In the genomic region with DNA sequence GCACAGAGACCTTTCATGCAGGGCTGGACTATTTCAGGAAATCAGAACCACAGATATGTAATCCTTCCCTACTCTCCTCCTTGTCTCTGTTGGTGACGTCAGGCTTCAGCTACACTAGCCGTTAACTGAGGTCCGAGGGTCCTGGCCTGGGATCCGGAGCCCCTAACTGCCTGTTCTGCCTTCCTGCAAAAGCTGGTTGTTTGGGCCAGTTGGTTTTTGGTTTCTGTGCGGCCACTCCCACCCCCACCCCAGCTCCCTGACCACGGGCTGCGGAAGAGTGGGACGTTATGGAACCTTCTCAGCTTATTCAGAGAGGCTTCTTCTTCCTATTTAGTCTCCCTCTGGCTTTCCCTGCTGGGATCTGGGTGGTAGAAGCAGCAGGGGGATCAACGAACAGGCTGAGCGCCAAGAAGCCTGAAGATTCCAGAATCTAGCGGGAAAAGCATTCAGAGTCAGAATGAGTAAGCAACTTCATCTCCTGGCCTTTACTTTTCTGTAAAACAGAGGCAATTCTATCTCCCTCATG, we compare ENCODE assay signal across 1 cellular context.
TF ChIP-seq lines count a peak whose summit lies in the region.

No MANE protein-coding gene starts in this region.

TF ChIP-seq in K562, 482 proteins besides CTCF, POLR2A, EP300 and RAD21 (continued from another document and continues in another):
- TF ChIP-seq, protein P1, sequence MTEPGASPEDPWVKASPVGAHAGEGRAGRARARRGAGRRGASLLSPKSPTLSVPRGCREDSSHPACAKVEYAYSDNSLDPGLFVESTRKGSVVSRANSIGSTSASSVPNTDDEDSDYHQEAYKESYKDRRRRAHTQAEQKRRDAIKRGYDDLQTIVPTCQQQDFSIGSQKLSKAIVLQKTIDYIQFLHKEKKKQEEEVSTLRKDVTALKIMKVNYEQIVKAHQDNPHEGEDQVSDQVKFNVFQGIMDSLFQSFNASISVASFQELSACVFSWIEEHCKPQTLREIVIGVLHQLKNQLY (CRISPR knock-in tag; conservative IDR thresholded peaks at IDR 0.05) = no peak
- TF ChIP-seq PHTF2 (CRISPR knock-in tag; IDR thresholded peaks at IDR 0.05) (no peak), MXI1 (IDR thresholded peaks at IDR 0.05; ENCODE audit: low read depth, low read length) (no peak), ZC3H11A (IDR thresholded peaks at IDR 0.05; ENCODE audit: low read depth, low read length) (no peak), BHLHE40 (IDR thresholded peaks at IDR 0.05; ENCODE audit: low read length) (0 out of 2 replicates have a peak, but pooled peaks have one; percentile 6), YY1 (IDR thresholded peaks at IDR 0.05; ENCODE audit: borderline replicate concordance in 1 of 3, control insufficient read depth in 1 of 3, extremely low read depth in 1 of 3, insufficient read depth in 3 of 3, insufficient read length in 1 of 3, insufficient replicate concordance in 2 of 3, low read depth in 1 of 3, low read length in 2 of 3) (peak in 1 of 3 experiments; percentile 11), RBM25 (IDR thresholded peaks at IDR 0.05; ENCODE audit: low read depth, low read length, severe bottlenecking) (no peak), HNRNPLL (IDR thresholded peaks at IDR 0.05; ENCODE audit: low read depth, low read length, poor library complexity, severe bottlenecking) (no peak), SMAD4 (CRISPR knock-in tag; conservative IDR thresholded peaks at IDR 0.05) (no peak), SAFB2 (IDR thresholded peaks at IDR 0.05; ENCODE audit: borderline replicate concordance, low read depth, low read length, severe bottlenecking) (no peak), ZNF57 (CRISPR knock-in tag; IDR thresholded peaks at IDR 0.05) (no peak), PTBP1 (IDR thresholded peaks at IDR 0.05; ENCODE audit: low read depth, low read length) (no peak), ZC3H4 (CRISPR knock-in tag; IDR thresholded peaks at IDR 0.05; ENCODE audit: borderline replicate concordance) (no peak), ATF7 (IDR thresholded peaks at IDR 0.05) (peak; percentile 69), POU5F1 (IDR thresholded peaks at IDR 0.05; ENCODE audit: borderline replicate concordance, low read depth, low read length, partially characterized antibody) (no peak), CBX5 (IDR thresholded peaks at IDR 0.05; ENCODE audit: borderline replicate concordance, low read depth) (no peak), PRDM10 (IDR thresholded peaks at IDR 0.05; ENCODE audit: partially characterized antibody) (no peak), L3MBTL2 (IDR thresholded peaks at IDR 0.05) (peak; percentile 50; the same call in 1 of the 2 replicates), CSDE1 (IDR thresholded peaks at IDR 0.05) (no peak), SP2 (IDR thresholded peaks at IDR 0.05; ENCODE audit: extremely low read depth, low read depth, low read length, poor library complexity, severe bottlenecking) (no peak), SUPT5H (IDR thresholded peaks at IDR 0.05) (no peak), CLOCK (CRISPR knock-in tag; IDR thresholded peaks at IDR 0.05; ENCODE audit: borderline replicate concordance) (no peak), TRIM28 (IDR thresholded peaks at IDR 0.05) (no peak), CEBPB (tag; IDR thresholded peaks at IDR 0.05) (no peak), HNRNPUL1 (IDR thresholded peaks at IDR 0.05; ENCODE audit: low read length) (no peak), ZNF121 (CRISPR knock-in tag; conservative IDR thresholded peaks at IDR 0.05) (no peak), STAG1 (CRISPR knock-in tag; IDR thresholded peaks at IDR 0.05; ENCODE audit: borderline replicate concordance) (no peak), CBX8 (IDR thresholded peaks at IDR 0.05; ENCODE audit: borderline replicate concordance, extremely low read depth, low read depth, low read length, poor library complexity, severe bottlenecking) (no peak), HNRNPL (IDR thresholded peaks at IDR 0.05; ENCODE audit: low read depth, low read length) (no peak), NFE2L1 (tag; IDR thresholded peaks at IDR 0.05; ENCODE audit: borderline replicate concordance, low read depth) (0 out of 2 replicates have a peak, but pooled peaks have one; percentile 4), C11orf30 (IDR thresholded peaks at IDR 0.05; ENCODE audit: low read depth) (peak; percentile 85), MAFG (tag; conservative IDR thresholded peaks at IDR 0.05) (peak; percentile 61), PPARD (CRISPR knock-in tag; IDR thresholded peaks at IDR 0.05) (no peak), MAFF (IDR thresholded peaks at IDR 0.05; ENCODE audit: low read length) (peak; percentile 53; the same call in 1 of the 2 replicates), PHF8 (IDR thresholded peaks at IDR 0.05; ENCODE audit: borderline replicate concordance, low read length) (0 out of 2 replicates have a peak, but pooled peaks have one; percentile 15), JUN (IDR thresholded peaks at IDR 0.05; ENCODE audit: borderline replicate concordance, low read depth, low read length) (0 out of 2 replicates have a peak, but pooled peaks have one; percentile 8), JUN (CRISPR knock-in tag; IDR thresholded peaks at IDR 0.05; ENCODE audit: borderline replicate concordance) (no peak), ZBTB5 (IDR thresholded peaks at IDR 0.05) (no peak), CCAR2 (IDR thresholded peaks at IDR 0.05; ENCODE audit: low read depth, low read length) (no peak), TRIM24 (IDR thresholded peaks at IDR 0.05) (0 out of 4 replicates have a peak, but pooled peaks of 1 of the 2 experiments have one; percentile 27), CCNT2 (IDR thresholded peaks at IDR 0.05; ENCODE audit: borderline replicate concordance, extremely low read depth, insufficient read length, low read depth, low read length) (no peak)
- TF ChIP-seq, protein P2, sequence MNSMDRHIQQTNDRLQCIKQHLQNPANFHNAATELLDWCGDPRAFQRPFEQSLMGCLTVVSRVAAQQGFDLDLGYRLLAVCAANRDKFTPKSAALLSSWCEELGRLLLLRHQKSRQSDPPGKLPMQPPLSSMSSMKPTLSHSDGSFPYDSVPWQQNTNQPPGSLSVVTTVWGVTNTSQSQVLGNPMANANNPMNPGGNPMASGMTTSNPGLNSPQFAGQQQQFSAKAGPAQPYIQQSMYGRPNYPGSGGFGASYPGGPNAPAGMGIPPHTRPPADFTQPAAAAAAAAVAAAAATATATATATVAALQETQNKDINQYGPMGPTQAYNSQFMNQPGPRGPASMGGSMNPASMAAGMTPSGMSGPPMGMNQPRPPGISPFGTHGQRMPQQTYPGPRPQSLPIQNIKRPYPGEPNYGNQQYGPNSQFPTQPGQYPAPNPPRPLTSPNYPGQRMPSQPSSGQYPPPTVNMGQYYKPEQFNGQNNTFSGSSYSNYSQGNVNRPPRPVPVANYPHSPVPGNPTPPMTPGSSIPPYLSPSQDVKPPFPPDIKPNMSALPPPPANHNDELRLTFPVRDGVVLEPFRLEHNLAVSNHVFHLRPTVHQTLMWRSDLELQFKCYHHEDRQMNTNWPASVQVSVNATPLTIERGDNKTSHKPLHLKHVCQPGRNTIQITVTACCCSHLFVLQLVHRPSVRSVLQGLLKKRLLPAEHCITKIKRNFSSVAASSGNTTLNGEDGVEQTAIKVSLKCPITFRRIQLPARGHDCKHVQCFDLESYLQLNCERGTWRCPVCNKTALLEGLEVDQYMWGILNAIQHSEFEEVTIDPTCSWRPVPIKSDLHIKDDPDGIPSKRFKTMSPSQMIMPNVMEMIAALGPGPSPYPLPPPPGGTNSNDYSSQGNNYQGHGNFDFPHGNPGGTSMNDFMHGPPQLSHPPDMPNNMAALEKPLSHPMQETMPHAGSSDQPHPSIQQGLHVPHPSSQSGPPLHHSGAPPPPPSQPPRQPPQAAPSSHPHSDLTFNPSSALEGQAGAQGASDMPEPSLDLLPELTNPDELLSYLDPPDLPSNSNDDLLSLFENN (IDR thresholded peaks at IDR 0.05; ENCODE audit: low read depth in 2 of 2, low read length in 2 of 2) = no peak
- TF ChIP-seq, protein P3, sequence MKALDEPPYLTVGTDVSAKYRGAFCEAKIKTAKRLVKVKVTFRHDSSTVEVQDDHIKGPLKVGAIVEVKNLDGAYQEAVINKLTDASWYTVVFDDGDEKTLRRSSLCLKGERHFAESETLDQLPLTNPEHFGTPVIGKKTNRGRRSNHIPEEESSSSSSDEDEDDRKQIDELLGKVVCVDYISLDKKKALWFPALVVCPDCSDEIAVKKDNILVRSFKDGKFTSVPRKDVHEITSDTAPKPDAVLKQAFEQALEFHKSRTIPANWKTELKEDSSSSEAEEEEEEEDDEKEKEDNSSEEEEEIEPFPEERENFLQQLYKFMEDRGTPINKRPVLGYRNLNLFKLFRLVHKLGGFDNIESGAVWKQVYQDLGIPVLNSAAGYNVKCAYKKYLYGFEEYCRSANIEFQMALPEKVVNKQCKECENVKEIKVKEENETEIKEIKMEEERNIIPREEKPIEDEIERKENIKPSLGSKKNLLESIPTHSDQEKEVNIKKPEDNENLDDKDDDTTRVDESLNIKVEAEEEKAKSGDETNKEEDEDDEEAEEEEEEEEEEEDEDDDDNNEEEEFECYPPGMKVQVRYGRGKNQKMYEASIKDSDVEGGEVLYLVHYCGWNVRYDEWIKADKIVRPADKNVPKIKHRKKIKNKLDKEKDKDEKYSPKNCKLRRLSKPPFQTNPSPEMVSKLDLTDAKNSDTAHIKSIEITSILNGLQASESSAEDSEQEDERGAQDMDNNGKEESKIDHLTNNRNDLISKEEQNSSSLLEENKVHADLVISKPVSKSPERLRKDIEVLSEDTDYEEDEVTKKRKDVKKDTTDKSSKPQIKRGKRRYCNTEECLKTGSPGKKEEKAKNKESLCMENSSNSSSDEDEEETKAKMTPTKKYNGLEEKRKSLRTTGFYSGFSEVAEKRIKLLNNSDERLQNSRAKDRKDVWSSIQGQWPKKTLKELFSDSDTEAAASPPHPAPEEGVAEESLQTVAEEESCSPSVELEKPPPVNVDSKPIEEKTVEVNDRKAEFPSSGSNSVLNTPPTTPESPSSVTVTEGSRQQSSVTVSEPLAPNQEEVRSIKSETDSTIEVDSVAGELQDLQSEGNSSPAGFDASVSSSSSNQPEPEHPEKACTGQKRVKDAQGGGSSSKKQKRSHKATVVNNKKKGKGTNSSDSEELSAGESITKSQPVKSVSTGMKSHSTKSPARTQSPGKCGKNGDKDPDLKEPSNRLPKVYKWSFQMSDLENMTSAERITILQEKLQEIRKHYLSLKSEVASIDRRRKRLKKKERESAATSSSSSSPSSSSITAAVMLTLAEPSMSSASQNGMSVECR (CRISPR knock-in tag; IDR thresholded peaks at IDR 0.05) = no peak
- TF ChIP-seq, protein P4, sequence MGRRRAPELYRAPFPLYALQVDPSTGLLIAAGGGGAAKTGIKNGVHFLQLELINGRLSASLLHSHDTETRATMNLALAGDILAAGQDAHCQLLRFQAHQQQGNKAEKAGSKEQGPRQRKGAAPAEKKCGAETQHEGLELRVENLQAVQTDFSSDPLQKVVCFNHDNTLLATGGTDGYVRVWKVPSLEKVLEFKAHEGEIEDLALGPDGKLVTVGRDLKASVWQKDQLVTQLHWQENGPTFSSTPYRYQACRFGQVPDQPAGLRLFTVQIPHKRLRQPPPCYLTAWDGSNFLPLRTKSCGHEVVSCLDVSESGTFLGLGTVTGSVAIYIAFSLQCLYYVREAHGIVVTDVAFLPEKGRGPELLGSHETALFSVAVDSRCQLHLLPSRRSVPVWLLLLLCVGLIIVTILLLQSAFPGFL (CRISPR knock-in tag; IDR thresholded peaks at IDR 0.05) = no peak
